2 cellular contexts compared by ENCODE assay signal in the genomic region with DNA sequence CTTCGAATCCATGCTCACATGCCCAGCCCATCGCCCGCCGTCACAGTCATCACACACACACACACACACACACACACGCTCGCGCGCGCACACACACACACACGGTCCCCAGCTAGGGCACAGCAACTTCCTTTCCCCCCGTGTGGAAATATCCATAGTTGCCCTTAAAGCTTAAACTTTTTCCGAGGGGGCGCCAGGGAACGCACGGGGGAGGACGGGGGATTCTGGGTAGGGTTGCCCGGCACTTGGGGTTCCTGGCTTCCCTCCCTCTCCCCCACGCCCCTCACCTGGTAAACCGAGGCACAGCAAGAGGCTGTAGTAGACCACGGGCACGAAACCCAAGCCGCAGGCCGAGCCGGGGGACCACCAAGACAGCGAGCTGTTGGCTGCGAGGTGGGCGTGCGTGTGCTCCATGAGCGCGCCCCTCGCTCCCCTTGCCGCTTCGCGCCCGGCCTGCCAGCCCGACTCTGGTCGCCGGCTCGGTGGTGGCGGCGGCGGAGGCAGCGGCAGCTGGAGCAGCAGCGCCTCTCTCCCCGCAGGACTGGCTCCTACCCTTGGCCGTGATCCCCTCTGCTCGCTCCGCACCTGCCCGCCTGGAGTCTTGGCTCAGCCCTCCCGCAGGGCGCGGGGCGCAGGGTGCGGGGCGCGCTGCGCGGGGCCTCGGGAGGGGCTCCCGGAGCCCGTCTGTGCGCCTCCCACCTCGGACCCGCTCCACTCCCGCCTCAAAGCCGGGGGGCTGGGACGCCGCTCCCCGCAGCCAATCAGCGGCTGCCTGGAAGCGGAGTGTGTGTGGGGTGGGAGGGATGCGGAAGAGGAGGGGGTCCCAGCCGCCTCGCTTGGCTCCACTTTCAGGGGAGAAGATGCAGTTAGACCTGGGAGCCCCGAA.
TF ChIP-seq lines count a peak whose summit lies in the region.

A gene (minus strand): TSS at position 688 of the 886 bp plus-strand sequence. CDS start 274 bp downstream, at position 414.

TF ChIP-seq in IMR-90, 13 proteins besides CTCF, POLR2A, EP300 and RAD21 (continued from another document):
- TF ChIP-seq, protein P1, sequence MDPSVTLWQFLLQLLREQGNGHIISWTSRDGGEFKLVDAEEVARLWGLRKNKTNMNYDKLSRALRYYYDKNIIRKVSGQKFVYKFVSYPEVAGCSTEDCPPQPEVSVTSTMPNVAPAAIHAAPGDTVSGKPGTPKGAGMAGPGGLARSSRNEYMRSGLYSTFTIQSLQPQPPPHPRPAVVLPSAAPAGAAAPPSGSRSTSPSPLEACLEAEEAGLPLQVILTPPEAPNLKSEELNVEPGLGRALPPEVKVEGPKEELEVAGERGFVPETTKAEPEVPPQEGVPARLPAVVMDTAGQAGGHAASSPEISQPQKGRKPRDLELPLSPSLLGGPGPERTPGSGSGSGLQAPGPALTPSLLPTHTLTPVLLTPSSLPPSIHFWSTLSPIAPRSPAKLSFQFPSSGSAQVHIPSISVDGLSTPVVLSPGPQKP (IDR thresholded peaks at IDR 0.05; ENCODE audit: borderline replicate concordance, low read depth, low read length) = no peak
- no peak for TF ChIP-seq CHD1 (IDR thresholded peaks at IDR 0.05; ENCODE audit: low read depth, low read length)
- TF ChIP-seq FOS (IDR thresholded peaks at IDR 0.05; ENCODE audit: low read depth, low read length) = no peak
- TF ChIP-seq BHLHE40 (IDR thresholded peaks at IDR 0.05; ENCODE audit: low read depth, low read length) = no peak
- TF ChIP-seq MAZ (IDR thresholded peaks at IDR 0.05; ENCODE audit: borderline replicate concordance, low read depth, low read length) = no peak
- TF ChIP-seq RCOR1 (IDR thresholded peaks at IDR 0.05; ENCODE audit: insufficient replicate concordance, low read length) = no peak
- no peak for TF ChIP-seq NFE2L2 (IDR thresholded peaks at IDR 0.05; ENCODE audit: low read depth, low read length)
- no peak for TF ChIP-seq SMC3 (IDR thresholded peaks at IDR 0.05; ENCODE audit: low read depth, low read length)
- TF ChIP-seq, protein P2, sequence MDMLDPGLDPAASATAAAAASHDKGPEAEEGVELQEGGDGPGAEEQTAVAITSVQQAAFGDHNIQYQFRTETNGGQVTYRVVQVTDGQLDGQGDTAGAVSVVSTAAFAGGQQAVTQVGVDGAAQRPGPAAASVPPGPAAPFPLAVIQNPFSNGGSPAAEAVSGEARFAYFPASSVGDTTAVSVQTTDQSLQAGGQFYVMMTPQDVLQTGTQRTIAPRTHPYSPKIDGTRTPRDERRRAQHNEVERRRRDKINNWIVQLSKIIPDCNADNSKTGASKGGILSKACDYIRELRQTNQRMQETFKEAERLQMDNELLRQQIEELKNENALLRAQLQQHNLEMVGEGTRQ (IDR thresholded peaks at IDR 0.05; ENCODE audit: low read depth, low read length) = no peak
- no peak for TF ChIP-seq RFX5 (IDR thresholded peaks at IDR 0.05; ENCODE audit: low read depth, low read length)
- no peak for TF ChIP-seq MAFK (IDR thresholded peaks at IDR 0.05; ENCODE audit: low read depth, low read length)
- no peak for TF ChIP-seq CEBPB (IDR thresholded peaks at IDR 0.05; ENCODE audit: low read depth, low read length)

TF ChIP-seq in neural cell, 6 proteins besides CTCF, POLR2A, EP300 and RAD21:
- TF ChIP-seq, protein P3, sequence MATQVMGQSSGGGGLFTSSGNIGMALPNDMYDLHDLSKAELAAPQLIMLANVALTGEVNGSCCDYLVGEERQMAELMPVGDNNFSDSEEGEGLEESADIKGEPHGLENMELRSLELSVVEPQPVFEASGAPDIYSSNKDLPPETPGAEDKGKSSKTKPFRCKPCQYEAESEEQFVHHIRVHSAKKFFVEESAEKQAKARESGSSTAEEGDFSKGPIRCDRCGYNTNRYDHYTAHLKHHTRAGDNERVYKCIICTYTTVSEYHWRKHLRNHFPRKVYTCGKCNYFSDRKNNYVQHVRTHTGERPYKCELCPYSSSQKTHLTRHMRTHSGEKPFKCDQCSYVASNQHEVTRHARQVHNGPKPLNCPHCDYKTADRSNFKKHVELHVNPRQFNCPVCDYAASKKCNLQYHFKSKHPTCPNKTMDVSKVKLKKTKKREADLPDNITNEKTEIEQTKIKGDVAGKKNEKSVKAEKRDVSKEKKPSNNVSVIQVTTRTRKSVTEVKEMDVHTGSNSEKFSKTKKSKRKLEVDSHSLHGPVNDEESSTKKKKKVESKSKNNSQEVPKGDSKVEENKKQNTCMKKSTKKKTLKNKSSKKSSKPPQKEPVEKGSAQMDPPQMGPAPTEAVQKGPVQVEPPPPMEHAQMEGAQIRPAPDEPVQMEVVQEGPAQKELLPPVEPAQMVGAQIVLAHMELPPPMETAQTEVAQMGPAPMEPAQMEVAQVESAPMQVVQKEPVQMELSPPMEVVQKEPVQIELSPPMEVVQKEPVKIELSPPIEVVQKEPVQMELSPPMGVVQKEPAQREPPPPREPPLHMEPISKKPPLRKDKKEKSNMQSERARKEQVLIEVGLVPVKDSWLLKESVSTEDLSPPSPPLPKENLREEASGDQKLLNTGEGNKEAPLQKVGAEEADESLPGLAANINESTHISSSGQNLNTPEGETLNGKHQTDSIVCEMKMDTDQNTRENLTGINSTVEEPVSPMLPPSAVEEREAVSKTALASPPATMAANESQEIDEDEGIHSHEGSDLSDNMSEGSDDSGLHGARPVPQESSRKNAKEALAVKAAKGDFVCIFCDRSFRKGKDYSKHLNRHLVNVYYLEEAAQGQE (IDR thresholded peaks at IDR 0.05; ENCODE audit: borderline replicate concordance) = peak; percentile 10
- TF ChIP-seq MXI1 (conservative IDR thresholded peaks at IDR 0.05; ENCODE audit: poor library complexity, severe bottlenecking) = peak; percentile 56
- TF ChIP-seq SMC3 (conservative IDR thresholded peaks at IDR 0.05; ENCODE audit: poor library complexity) = peak; percentile 53
- peak; percentile 24 for TF ChIP-seq POLR2AphosphoS5 (IDR thresholded peaks at IDR 0.05)
- TF ChIP-seq EZH2 (IDR thresholded peaks at IDR 0.05; ENCODE audit: borderline replicate concordance, insufficient read depth, low read length, poor library complexity, severe bottlenecking) = no peak
- peak; percentile 23 for TF ChIP-seq TAF1 (IDR thresholded peaks at IDR 0.05; ENCODE audit: low read depth)
TF ChIP-seq in neural cell: peak in this region for 5.
